11 cellular contexts compared by ENCODE assay signal in the genomic region with DNA sequence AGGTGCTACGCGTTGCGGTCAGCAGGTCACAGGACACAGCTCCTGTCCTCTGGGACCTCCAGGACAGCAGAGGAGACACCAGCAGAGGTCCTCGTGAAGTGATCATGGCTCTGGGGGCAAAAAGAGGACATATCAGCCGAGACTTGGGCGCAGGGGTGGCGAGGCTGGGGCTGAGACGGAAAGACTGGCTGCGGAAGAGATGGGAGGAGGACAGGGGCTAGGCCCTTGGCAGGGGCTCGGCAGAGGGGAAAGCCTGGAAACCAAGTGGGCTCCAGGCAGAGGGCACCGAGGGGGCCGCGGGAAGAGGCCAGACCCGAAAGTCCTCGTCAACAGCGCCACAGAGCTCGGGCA. TPM values are rescaled to one million over a fixed set of nuclear protein-coding genes. Genes with fewer than 3 reads are reported as not detected.
DNase-seq lines count a peak whose midpoint lies in the region; ATAC-seq and TF ChIP-seq lines count a peak whose summit lies in the region.
"Had no signal": no experiment of that assay in that cellular context is flagged by ENCODE, and none has a peak within 500 bp of the region (broad histone marks: within the 10 kb centered on the region; RNA-seq: fewer than 3 reads in every experiment).

No MANE protein-coding gene starts in this region.

- H2AK9ac ChIP-seq in IMR-90 (replicated peaks; ENCODE audit: low read depth, low read length, poor library complexity), result peak overlapping the region; percentile 1

- peak overlapping the region; percentile 34 for H3K4me3 Mint-ChIP-seq in endothelial cell (ENCODE audit: unreplicated experiment)

- CTCF ChIA-PET in A673 (lab: Charles Lee), result no interaction called here
- CTCF ChIA-PET in IMR-90 (lab: Yijun Ruan, JAX), result interaction anchor here (2.0 kb wide), 1 partner anchor 256 kb away, joined by 6 read pairs; no protein-coding TSS in a partner anchor

- no peak for TF ChIP-seq RAD21 in IMR-90 (IDR thresholded peaks at IDR 0.05; ENCODE audit: low read length)

- H3K18ac ChIP-seq in IMR-90 (ENCODE audit: low read depth, low read length) (no peak overlapping the region), neuronal stem cell (ENCODE audit: low read length) (peak overlapping the region; percentile 93)

- H2AFZ ChIP-seq in IMR-90 (replicated peaks; ENCODE audit: low read length, poor library complexity) (peak overlapping the region; percentile 92), neuronal stem cell (ENCODE audit: low read length) (peak overlapping the region; percentile 92)

- H3K9ac ChIP-seq in IMR-90 (ENCODE audit: low read depth, low read length) (no peak overlapping the region), neuronal stem cell (ENCODE audit: low read depth, low read length, poor library complexity) (no peak overlapping the region)

- no peak overlapping the region for H4K8ac ChIP-seq in IMR-90 (ENCODE audit: low read depth in 2 of 2, low read length in 2 of 2)
- peak overlapping the region; percentile 99 for H4K8ac ChIP-seq in neuronal stem cell (ENCODE audit: low read depth, low read length)

- H2BK12ac ChIP-seq in neuronal stem cell (ENCODE audit: low read length), result peak overlapping the region; percentile 97

- H4K91ac ChIP-seq in IMR-90 (ENCODE audit: insufficient read depth, low read depth, low read length), result no peak overlapping the region
- H4K91ac ChIP-seq in neuronal stem cell (ENCODE audit: low read depth, low read length, poor library complexity), result no peak overlapping the region

- H3K4me3 ChIP-seq in A673 (ENCODE audit: low read depth, low read length, poor library complexity, severe bottlenecking) (no peak overlapping the region), IMR-90 (ENCODE audit: insufficient read depth, low read depth, low read length) (no peak overlapping the region), neuronal stem cell (ENCODE audit: low read length in 2 of 2) (no peak overlapping the region), prostate gland (no peak overlapping the region), foreskin fibroblast (ENCODE audit: low read depth in 1 of 2, low read length in 2 of 2) (no peak overlapping the region)
- H3K4me3 ChIP-seq: HAP-1 had no signal

- H3K27me3 ChIP-seq in A673 (replicated peaks; ENCODE audit: insufficient read depth, low read depth, low read length, poor library complexity) (no peaks in the 10 kb centered on the region), IMR-90 (ENCODE audit: control insufficient read depth, insufficient read depth, low read length) (peaks cover 31% of the 10 kb centered on the region), neuronal stem cell (ENCODE audit: control insufficient read depth in 3 of 3, insufficient read depth in 3 of 3, low read depth in 1 of 3, low read length in 3 of 3) (peaks cover 0 to 36% (median 8%) of the 10 kb centered on the region in 3 experiments), prostate gland (replicated peaks; ENCODE audit: insufficient read depth) (no peaks in the 10 kb centered on the region)

- H3K79me1 ChIP-seq in IMR-90 (ENCODE audit: low read depth in 1 of 2, low read length in 2 of 2), result no peaks in the 10 kb centered on the region
- no peaks in the 10 kb centered on the region for H3K79me1 ChIP-seq in neuronal stem cell (ENCODE audit: low read depth, low read length)

- H2BK5ac ChIP-seq in IMR-90 (ENCODE audit: low read depth, low read length, poor library complexity, severe bottlenecking), result no peak overlapping the region
- H2BK5ac ChIP-seq in neuronal stem cell (ENCODE audit: low read length), result peak overlapping the region; percentile 0

- no peaks in the 10 kb centered on the region for H4K20me1 ChIP-seq in IMR-90 (ENCODE audit: insufficient read depth, low read length)

- no peak overlapping the region for H2BK15ac ChIP-seq in IMR-90 (ENCODE audit: low read depth, low read length)
- H2BK15ac ChIP-seq in neuronal stem cell (ENCODE audit: low read length), result peak overlapping the region; percentile 82

- no peak overlapping the region for H3K23ac ChIP-seq in IMR-90 (ENCODE audit: low read depth, low read length)
- peak overlapping the region; percentile 8 for H3K23ac ChIP-seq in neuronal stem cell (ENCODE audit: low read depth, low read length, poor library complexity)

- POLR2A ChIA-PET in A673 (lab: Charles Lee; ENCODE audit: low non-redundant PET) (no interaction called here), IMR-90 (lab: Charles Lee; ENCODE audit: unreplicated experiment) (no interaction called here)

- dilution Hi-C loops in IMR-90 (cut with HindIII; ENCODE audit: low sequenced_read_pairs, unreplicated experiment), result no loop called here

- DNase-seq in A673 (ENCODE audit: low spot score) (no peak), IMR-90 (no peak), endothelial cell (ENCODE audit: low spot score) (no peak), neuronal stem cell (ENCODE audit: low spot score) (no peak), prostate gland (ENCODE audit: low spot score) (no peak), foreskin fibroblast (no peak), hepatic stellate cell (ENCODE audit: low spot score) (no peak)

- H4K5ac ChIP-seq in IMR-90 (ENCODE audit: low read depth, low read length), result no peak overlapping the region

- H3K9me3 ChIP-seq in A673 (ENCODE audit: low read depth, low read length, poor library complexity, severe bottlenecking) (no peaks in the 10 kb centered on the region), IMR-90 (ENCODE audit: control insufficient read depth, insufficient read depth, low read length) (no peaks in the 10 kb centered on the region), neuronal stem cell (replicated peaks in 1 of 2; ENCODE audit: control insufficient read depth in 2 of 2, insufficient read depth in 1 of 2, low read depth in 1 of 2, low read length in 2 of 2) (no peaks in the 10 kb centered on the region), prostate gland (no peaks in the 10 kb centered on the region)
- H3K9me3 ChIP-seq: HAP-1 had no signal

- H3K9me1 ChIP-seq in IMR-90 (ENCODE audit: insufficient read depth, low read length), result no peaks in the 10 kb centered on the region

- in situ Hi-C loops in IMR-90 (cut with MboI; ENCODE audit: low sequenced_read_pairs), result loop anchor here (5.0 to 25.0 kb wide), 3 partner anchors 145 to 427 kb away; a partner anchor contains a TSS

- intact Hi-C loops in A673 (cut with micrococcal nuclease; ENCODE audit: unreplicated experiment) (loop anchor here (1.0 to 2.0 kb wide), 3 partner anchors 131 to 255 kb away; no protein-coding TSS in a partner anchor), IMR-90 (cut with micrococcal nuclease) (loop anchor here (1.0 kb wide), 4 partner anchors 130 to 255 kb away; no protein-coding TSS in a partner anchor), prostate gland (cut with DNase I) (loop anchor here (1.0 to 5.0 kb wide), 3 partner anchors 33 to 257 kb away; no protein-coding TSS in a partner anchor)

- TF ChIP-seq POLR2A in IMR-90 (IDR thresholded peaks at IDR 0.05; ENCODE audit: low read depth, low read length), result no peak
- TF ChIP-seq POLR2A in prostate gland (IDR thresholded peaks at IDR 0.05), result no peak

- peaks cover 6% of the 10 kb centered on the region for H3K27me3 Mint-ChIP-seq in endothelial cell (ENCODE audit: unreplicated experiment)

- no peaks in the 10 kb centered on the region for H3K9me3 Mint-ChIP-seq in endothelial cell (ENCODE audit: unreplicated experiment)

- H3K4me1 Mint-ChIP-seq in endothelial cell (ENCODE audit: unreplicated experiment), result peaks cover 3% of the 10 kb centered on the region

- H2BK20ac ChIP-seq in IMR-90 (ENCODE audit: low read depth, low read length), result no peak overlapping the region

- H2AK5ac ChIP-seq in IMR-90 (ENCODE audit: low read depth, low read length) (no peak overlapping the region), neuronal stem cell (ENCODE audit: low read depth, low read length) (no peak overlapping the region)

- ATAC-seq in IMR-90 (ENCODE audit: low read depth) (no peak; the same call in 1 of the 2 replicates), HG03135 (IDR thresholded peaks at IDR 0.05; ENCODE audit: unreplicated experiment) (no peak)

- no peak overlapping the region for H3K4me2 ChIP-seq in IMR-90 (ENCODE audit: low read depth, low read length)
- H3K4me2 ChIP-seq in neuronal stem cell (ENCODE audit: insufficient read depth, low read length, poor library complexity, severe bottlenecking), result peak overlapping the region; percentile 29

- peak overlapping the region; percentile 31 for H3K27ac ChIP-seq in A673 (ENCODE audit: low read depth, low read length, poor library complexity, severe bottlenecking)
- no peak overlapping the region for H3K27ac ChIP-seq in IMR-90 (ENCODE audit: insufficient read depth, low read length)
- H3K27ac ChIP-seq in neuronal stem cell (replicated peaks; ENCODE audit: low read length), result no peak overlapping the region
- no peak overlapping the region for H3K27ac ChIP-seq in prostate gland

- H2BK120ac ChIP-seq in IMR-90 (ENCODE audit: low read depth, low read length) (no peak overlapping the region), neuronal stem cell (ENCODE audit: low read depth, low read length) (no peak overlapping the region)

- BruUV-seq in A673 (replicated peaks; lab: Mats Ljungman, UMichigan) (no TSS peak), IMR-90 (replicated peaks; lab: Mats Ljungman, UMichigan) (no TSS peak)

- no peak overlapping the region for H3K27ac Mint-ChIP-seq in endothelial cell (ENCODE audit: unreplicated experiment)

- H3K4ac ChIP-seq in IMR-90 (ENCODE audit: low read depth, low read length), result no peak overlapping the region
- H3K4ac ChIP-seq in neuronal stem cell (ENCODE audit: low read length), result no peak overlapping the region

- 75% methylated on average over 4 of the region's 17 CpGs; no CpG with 5 or more reads in 1 of the 2 experiments for WGBS in IMR-90 (ENCODE audit: extremely low coverage in 2 of 2, insufficient read length in 1 of 2), 2 experiments
- WGBS in neuronal stem cell (ENCODE audit: extremely low coverage in 2 of 2, insufficient read length in 2 of 2, insufficient replicate concordance in 1 of 2), 2 donors, result no CpG with 5 or more reads among the region's 17 CpGs
- 71% methylated on average over 17 of the region's 17 CpGs for WGBS in prostate gland

- H3K14ac ChIP-seq in IMR-90 (replicated peaks; ENCODE audit: low read depth, low read length) (no peak overlapping the region), neuronal stem cell (ENCODE audit: low read length) (peak overlapping the region; percentile 39)

- H3K36me3 Mint-ChIP-seq in endothelial cell (ENCODE audit: low read depth, unreplicated experiment), result no peaks in the 10 kb centered on the region

- H3K36me3 ChIP-seq in A673 (ENCODE audit: insufficient read depth, low read length, poor library complexity, severe bottlenecking) (no peaks in the 10 kb centered on the region), IMR-90 (ENCODE audit: control insufficient read depth, insufficient read depth, low read length) (no peaks in the 10 kb centered on the region), neuronal stem cell (replicated peaks in 1 of 2; ENCODE audit: control insufficient read depth in 2 of 2, insufficient read depth in 2 of 2, low read length in 2 of 2) (no peaks in the 10 kb centered on the region), prostate gland (no peaks in the 10 kb centered on the region)
- H3K36me3 ChIP-seq: HAP-1 had no signal

- no peak overlapping the region for H3K56ac ChIP-seq in IMR-90 (ENCODE audit: extremely low read depth, insufficient read depth, low read length)

- peaks cover 11% of the 10 kb centered on the region for H3K4me1 ChIP-seq in A673 (ENCODE audit: insufficient read depth, low read length, poor library complexity, severe bottlenecking)
- no peaks in the 10 kb centered on the region for H3K4me1 ChIP-seq in IMR-90 (ENCODE audit: control insufficient read depth, insufficient read depth, low read length)
- peaks cover 6 to 12% of the 10 kb centered on the region in 2 donors for H3K4me1 ChIP-seq in neuronal stem cell (ENCODE audit: control insufficient read depth in 2 of 2, insufficient read depth in 1 of 2, low read depth in 1 of 2, low read length in 2 of 2)
- no peaks in the 10 kb centered on the region for H3K4me1 ChIP-seq in prostate gland (replicated peaks)

- TF ChIP-seq CTCF in A673 (conservative IDR thresholded peaks at IDR 0.05; ENCODE audit: low read depth, low read length) (no peak), IMR-90 (conservative IDR thresholded peaks at IDR 0.05; ENCODE audit: low read depth, low read length) (no peak), endothelial cell (IDR thresholded peaks at IDR 0.05; ENCODE audit: unreplicated experiment) (no peak), prostate gland (IDR thresholded peaks at IDR 0.05) (no peak), foreskin fibroblast (IDR thresholded peaks at IDR 0.05; ENCODE audit: low read depth, low read length) (no peak)

RNA-seq across cellular contexts. Expression of a gene that starts 4.9 kb away (rescaled TPM):
- total RNA-seq in A673 (2021) (not detected in 2 replicates), IMR-90 (2012; rRNA removed) (not detected in 2 replicates), endothelial cell (ENCODE audit: unreplicated experiment) (not detected), prostate gland (1 to 10 TPM in 1 of 2 donors, not detected in 1; 2.3 TPM)
- not detected in 2 replicates for polyA plus RNA-seq in IMR-90 (2012; rRNA removed)
- polyA plus RNA-seq in IMR-90 (2012; cell fraction: cytosol; rRNA removed), result not detected in 2 replicates
- polyA plus RNA-seq in IMR-90 (2012; cell fraction: nucleus; rRNA removed; ENCODE audit: low replicate concordance), result not detected in 2 replicates
- 3.9 TPM for polyA plus RNA-seq in neuronal stem cell (2013, experiment 1 of 2)
- polyA plus RNA-seq in neuronal stem cell (2013, experiment 2 of 2), result 2.8 TPM
- total RNA-seq: dermis blood vessel endothelial cell had no signal
- polyA plus RNA-seq: BJ had no signal

RNA-seq across cellular contexts. Expression of a gene that starts 32.6 kb away (rescaled TPM):
- total RNA-seq in A673 (2021) (32.1 and 32.6 TPM in 2 replicates), IMR-90 (2012; rRNA removed) (under 0.01 and 0.18 TPM in 2 replicates), endothelial cell (ENCODE audit: unreplicated experiment) (0.67 TPM), prostate gland (10 to 100 TPM; 52.7 to 72.6 TPM)
- polyA plus RNA-seq in IMR-90 (2012; rRNA removed), result 0.14 and 0.24 TPM in 2 replicates
- 0.02 and 0.22 TPM in 2 replicates for polyA plus RNA-seq in IMR-90 (2012; cell fraction: cytosol; rRNA removed)
- polyA plus RNA-seq in IMR-90 (2012; cell fraction: nucleus; rRNA removed; ENCODE audit: low replicate concordance), result 0.22 and 0.57 TPM in 2 replicates
- 6.0 TPM for polyA plus RNA-seq in neuronal stem cell (2013, experiment 1 of 2)
- polyA plus RNA-seq in neuronal stem cell (2013, experiment 2 of 2), result 5.6 TPM

Comparison
In these comparisons a context has a peak if more than half of its experiments do, and no peak if none do; other contexts are left out.
1. RNA of a gene that starts 32.6 kb away (total RNA-seq): 52.7 to 72.6 TPM in prostate gland and 32.1 to 32.6 TPM in A673; 0.67 TPM in endothelial cell (single experiment) and under 0.01 to 0.18 TPM in IMR-90; every median in the first group is over 10 times any median in the second.